In the genomic region with DNA sequence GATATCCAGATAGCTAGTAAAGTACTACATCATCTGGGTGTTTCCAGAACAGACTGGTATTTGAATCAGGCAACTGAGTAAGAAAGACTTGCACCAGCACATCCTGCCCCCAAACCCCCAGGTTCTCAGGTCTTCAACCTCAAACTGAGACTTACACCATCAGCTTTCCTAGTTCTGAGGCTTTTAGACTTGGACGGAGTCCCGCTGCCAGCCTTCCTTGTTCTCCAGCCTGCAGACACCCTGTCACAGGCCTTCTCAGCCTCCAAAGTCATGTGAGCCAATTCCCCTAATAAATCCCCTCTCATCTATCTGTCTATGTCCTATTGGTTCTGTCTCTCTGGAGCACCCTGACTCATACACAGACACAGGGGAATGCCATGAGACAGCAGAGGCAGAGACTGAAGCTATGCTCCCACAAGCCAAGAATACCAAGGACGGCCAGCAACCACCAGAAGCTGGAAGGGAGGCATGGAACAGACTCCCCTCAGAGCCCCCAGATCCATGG, we compare ENCODE assay signal across 13 cellular contexts. TPM values are rescaled to one million over a fixed set of nuclear protein-coding genes. Genes with fewer than 3 reads are reported as not detected.
A peak's percentile ranks its signal among the peaks of the same experiment; 100 is the strongest.
DNase-seq lines count a peak whose midpoint lies in the region; ATAC-seq, FAIRE-seq and TF ChIP-seq lines count a peak whose summit lies in the region.
"Had no signal": no experiment of that assay in that cellular context is flagged by ENCODE, and none has a peak within 500 bp of the region (broad histone marks: within the 10 kb centered on the region; RNA-seq: fewer than 3 reads in every experiment).

No MANE protein-coding gene starts in this region.

- SMC1A ChIA-PET in GM12878 (lab: Charles Lee; ENCODE audit: uncharacterized antibody, unreplicated experiment): interaction anchor here (0.5 to 20.1 kb wide), 8 partner anchors 8 to 252 kb away, joined by 3 to 275 read pairs (median 4); a partner anchor contains a TSS

- intact Hi-C loops in CD4-positive, alpha-beta T cell (cut with DNase I, micrococcal nuclease): no loop called here
- intact Hi-C loops in GM12878 (cut with micrococcal nuclease; ENCODE audit: unreplicated experiment) (loop anchor here (10.0 kb wide), 1 partner anchor 942 kb away; no protein-coding TSS in a partner anchor), MCF 10A (cut with micrococcal nuclease) (no loop called here)

- H3K4me1 ChIP-seq in GM12878 (ENCODE audit: control insufficient read depth, insufficient read depth, low read length): peaks cover 63% of the 10 kb centered on the region

- H3K79me2 ChIP-seq in GM12878 (ENCODE audit: control insufficient read depth, insufficient read depth, low read length): peaks cover 76% of the 10 kb centered on the region

- no peaks in the 10 kb centered on the region for H3K36me3 Mint-ChIP-seq in CD4-positive, alpha-beta T cell (ENCODE audit: low read depth)
- H3K36me3 Mint-ChIP-seq in MCF 10A (ENCODE audit: insufficient read depth, unreplicated experiment): no peaks in the 10 kb centered on the region
- H3K36me3 Mint-ChIP-seq: CD4-positive, CD25-positive, alpha-beta regulatory T cell had no signal

- H3K36me3 ChIP-seq in GM12878 (ENCODE audit: control insufficient read depth in 2 of 2, insufficient read depth in 2 of 2, low read length in 1 of 2): no peaks in the 10 kb centered on the region; a peak in 1 of 4 replicates

- no peaks in the 10 kb centered on the region for H3K27me3 ChIP-seq in CD4-positive, alpha-beta T cell (ENCODE audit: control insufficient read depth, insufficient read depth, low read length)
- H3K27me3 ChIP-seq in GM12878 (replicated peaks in 1 of 2; ENCODE audit: control insufficient read depth in 2 of 2, insufficient read depth in 2 of 2, low read length in 1 of 2): no peaks in the 10 kb centered on the region

- CTCF ChIA-PET in CD4-positive, alpha-beta T cell (lab: Charles Lee): no interaction called here
- CTCF ChIA-PET in GM12878 (lab: Yijun Ruan, JAX) (interaction anchor here (2.4 to 4.5 kb wide), 3 partner anchors 8 to 297 kb away, joined by 7 to 40 read pairs (median 22); a partner anchor contains a TSS), MCF 10A (lab: Yijun Ruan, JAX) (interaction anchor here (0.6 to 2.0 kb wide), 3 partner anchors 10 to 298 kb away, joined by 3 to 8 read pairs (median 4); no protein-coding TSS in a partner anchor)

- no peak for DNase-seq in CD4-positive, alpha-beta T cell
- no peak for DNase-seq in GM12878 (ENCODE audit: low read depth, low spot score)
- no peak for DNase-seq in NOMO-1 (lab: John Stamatoyannopoulos, UW; ENCODE audit: unreplicated experiment in 2 of 2)
- no peak for DNase-seq in MCF 10A (ENCODE audit: unreplicated experiment)
- DNase-seq in NCI-H526 (lab: John Stamatoyannopoulos, UW): no peak
- DNase-seq: activated gamma-delta T cell; CD4-positive, CD25-positive, alpha-beta regulatory T cell; H9; hypothalamus; NCI-H1417 had no signal

- H3K9ac ChIP-seq in GM12878 (ENCODE audit: control insufficient read depth, insufficient read depth, low read length): peak overlapping the region; percentile 33

- H3K4me2 ChIP-seq in GM12878 (ENCODE audit: control insufficient read depth, insufficient read depth): peak overlapping the region; percentile 49

- H2AFZ ChIP-seq in GM12878 (ENCODE audit: control insufficient read depth, low read depth, low read length): no peak overlapping the region

- H3K9me3 Mint-ChIP-seq in CD4-positive, alpha-beta T cell: no peaks in the 10 kb centered on the region
- H3K9me3 Mint-ChIP-seq in MCF 10A (ENCODE audit: unreplicated experiment): no peaks in the 10 kb centered on the region
- H3K9me3 Mint-ChIP-seq: H9 had no signal

- no peak for TF ChIP-seq CTCF in CD4-positive, alpha-beta T cell (IDR thresholded peaks at IDR 0.05)
- TF ChIP-seq CTCF in GM12878 (IDR thresholded peaks at IDR 0.05 in 2 of 3, conservative IDR thresholded peaks at IDR 0.05 in 1 of 3; ENCODE audit: control insufficient read depth in 2 of 3, extremely low read depth in 1 of 3, insufficient read depth in 1 of 3, low read depth in 3 of 3, low read length in 3 of 3) (no peak), MCF 10A (IDR thresholded peaks at IDR 0.05; ENCODE audit: unreplicated experiment) (no peak)

- TF ChIP-seq POLR2A in GM12878 (IDR thresholded peaks at IDR 0.05; ENCODE audit: low read depth, low read length): no peak; the same call in 1 of the 2 replicates

- H3K4me1 Mint-ChIP-seq in CD4-positive, alpha-beta T cell (ENCODE audit: low read depth): peaks cover 59% of the 10 kb centered on the region
- H3K4me1 Mint-ChIP-seq in MCF 10A (ENCODE audit: insufficient read depth, unreplicated experiment): peaks cover 2% of the 10 kb centered on the region

- no peak for TF ChIP-seq RAD21 in GM12878 (IDR thresholded peaks at IDR 0.05; ENCODE audit: insufficient read depth, low read depth, low read length)

- in situ Hi-C loops in GM12878 (cut with MboI): no loop called here

- POLR2A ChIA-PET in CD4-positive, alpha-beta T cell (lab: Charles Lee): no interaction called here
- POLR2A ChIA-PET in GM12878 (lab: Charles Lee): interaction anchor here (0.5 to 12.8 kb wide), 6 partner anchors 5 to 47 kb away, joined by 3 to 191 read pairs (median 50); a partner anchor contains a TSS
- POLR2A ChIA-PET in MCF 10A (lab: Yijun Ruan, JAX): no interaction called here

- H3K27ac ChIP-seq in CD4-positive, alpha-beta T cell (ENCODE audit: low read depth, low read length): no peak overlapping the region
- H3K27ac ChIP-seq in GM12878 (ENCODE audit: control insufficient read depth, insufficient read depth): peak overlapping the region; percentile 76

- no TSS peak for BruUV-seq in GM12878 (replicated peaks; lab: Mats Ljungman, UMichigan)
- BruUV-seq in MCF 10A (replicated peaks; lab: Mats Ljungman, UMichigan): no TSS peak

- H3K4me3 ChIP-seq in GM12878: peak overlapping the region; percentile 13; the same call in 1 of the 2 replicates

- peak overlapping the region; percentile 16 for H3K27ac Mint-ChIP-seq in CD4-positive, alpha-beta T cell
- no peak overlapping the region for H3K27ac Mint-ChIP-seq in MCF 10A (ENCODE audit: low read depth, unreplicated experiment)
- H3K27ac Mint-ChIP-seq: CD4-positive, CD25-positive, alpha-beta regulatory T cell had no signal

- FAIRE-seq in GM12878 (lab: Jason Lieb, UNC): no peak

- 63% methylated on average over 3 of the region's 3 CpGs for WGBS in GM12878 (ENCODE audit: insufficient coverage, insufficient replicate concordance, low lambda C conversion rate, missing lambda C conversion rate)

- no peak for ATAC-seq in CD4-positive, alpha-beta T cell (ENCODE audit: poor library complexity)
- peak; percentile 35 for ATAC-seq in GM19452 (IDR thresholded peaks at IDR 0.05; ENCODE audit: unreplicated experiment)
- ATAC-seq in HG03432 (IDR thresholded peaks at IDR 0.05; ENCODE audit: unreplicated experiment): peak; percentile 40
- peak; percentile 63 for ATAC-seq in GM12878
- ATAC-seq in GM21619 (IDR thresholded peaks at IDR 0.05; ENCODE audit: unreplicated experiment): no peak

- H4K20me1 ChIP-seq in GM12878 (ENCODE audit: control insufficient read depth, insufficient read depth): no peaks in the 10 kb centered on the region

- H3K27me3 Mint-ChIP-seq in CD4-positive, alpha-beta T cell: no peaks in the 10 kb centered on the region
- H3K27me3 Mint-ChIP-seq in MCF 10A (ENCODE audit: insufficient read depth, unreplicated experiment): no peaks in the 10 kb centered on the region

- no peaks in the 10 kb centered on the region for H3K9me3 ChIP-seq in CD4-positive, alpha-beta T cell (ENCODE audit: control insufficient read depth, low read length)
- H3K9me3 ChIP-seq in GM12878 (replicated peaks; ENCODE audit: control insufficient read depth, insufficient read depth, low read length): no peaks in the 10 kb centered on the region

- RAD21 ChIA-PET in GM12878 (lab: Charles Lee; ENCODE audit: unreplicated experiment): interaction anchor here (0.9 to 15.4 kb wide), 8 partner anchors 4 to 206 kb away, joined by 3 to 299 read pairs (median 4); a partner anchor contains a TSS

- no peak overlapping the region for H3K4me3 Mint-ChIP-seq in CD4-positive, alpha-beta T cell
- no peak overlapping the region for H3K4me3 Mint-ChIP-seq in MCF 10A (ENCODE audit: unreplicated experiment)
- H3K4me3 Mint-ChIP-seq: CD4-positive, CD25-positive, alpha-beta regulatory T cell; H9 had no signal

- no peak for TF ChIP-seq EP300 in GM12878 (IDR thresholded peaks at IDR 0.05; ENCODE audit: borderline replicate concordance in 1 of 2, control insufficient read depth in 1 of 2, low read depth in 2 of 2, low read length in 2 of 2)

TF ChIP-seq in GM12878, 131 proteins besides CTCF, POLR2A, EP300 and RAD21 (continues in another document):
- TF ChIP-seq GATAD2B (conservative IDR thresholded peaks at IDR 0.05; ENCODE audit: low read depth): 0 out of 2 replicates have a peak, but pooled peaks have one; percentile 23
- peak; percentile 20; the same call in 1 of the 2 replicates for TF ChIP-seq JUNB (IDR thresholded peaks at IDR 0.05)
- 0 out of 2 replicates have a peak, but pooled peaks have one; percentile 45 for TF ChIP-seq NBN (IDR thresholded peaks at IDR 0.05)
- no peak for TF ChIP-seq POLR2AphosphoS2 (IDR thresholded peaks at IDR 0.05; ENCODE audit: low read depth, low read length)
- peak; percentile 58; the same call in 1 of the 2 replicates for TF ChIP-seq NFIC (IDR thresholded peaks at IDR 0.05; ENCODE audit: low read depth, low read length)
- TF ChIP-seq IKZF1 (conservative IDR thresholded peaks at IDR 0.05): peak; percentile 51; the same call in 1 of the 2 replicates
- no peak; the same call in 1 of the 2 replicates for TF ChIP-seq ZBED1 (IDR thresholded peaks at IDR 0.05; ENCODE audit: borderline replicate concordance)
- no peak for TF ChIP-seq ZNF622 (IDR thresholded peaks at IDR 0.05)

RNA-seq across cellular contexts. Expression of a gene that starts 10.9 kb away (rescaled TPM):
- total RNA-seq in CD4-positive, alpha-beta T cell: under 1 TPM in 1 of 2 experiments, not detected in 1; 0.30 TPM
- total RNA-seq in GM12878 (2013; cell fraction: nucleolus; rRNA removed): 20.0 and 25.0 TPM in 2 replicates
- total RNA-seq in GM12878 (2014; rRNA removed) (27.9 and 29.6 TPM in 2 replicates), GM12878 (2014; rRNA removed; fragmentation: Illumina TruSeq; extraction: Trizol) (23.6 and 24.4 TPM in 2 replicates), GM12878 (2021) (24.8 and 26.1 TPM in 2 replicates), MCF 10A (2022) (8.5 and 10.0 TPM in 2 replicates)
- polyA plus RNA-seq in GM12878 (2011; ENCODE audit: low read depth): 31.0 TPM
- polyA plus RNA-seq in GM12878 (2011; rRNA removed) (56.8 and 59.9 TPM in 2 replicates), GM12878 (2014; fragmentation: Illumina TruSeq; extraction: Trizol) (18.7 and 25.9 TPM in 2 replicates), GM12878 (2014; fragmentation: Nextera tagmentation; extraction: Ambion mirVana) (1 to 10 TPM; 3.6 to 8.1 TPM), GM12878 (2014; rRNA removed) (31.4 and 40.3 TPM in 2 replicates), GM12878 (2016; fragmentation: Nextera tagmentation; extraction: Ambion mirVana) (10 to 100 TPM; 36.4 to 41.8 TPM)
- 53.5 and 81.3 TPM in 2 replicates for polyA plus RNA-seq in GM12878 (2011; cell fraction: cytosol; rRNA removed)
- polyA plus RNA-seq in GM12878 (2011; cell fraction: nucleus; rRNA removed): 42.5 and 56.3 TPM in 2 replicates
- polyA plus RNA-seq in GM12878 (2012): 44.7 and 48.4 TPM in 2 replicates
- polyA minus RNA-seq in GM12878 (2011; rRNA and poly(A)+ RNA removed): 14.8 and 28.9 TPM in 2 replicates
- polyA minus RNA-seq in GM12878 (2011; cell fraction: cytosol; rRNA and poly(A)+ RNA removed): 8.0 and 15.2 TPM in 2 replicates
- 8.9 and 11.4 TPM in 2 replicates for polyA minus RNA-seq in GM12878 (2011; cell fraction: nucleus; rRNA and poly(A)+ RNA removed)

Comparison
In these comparisons a context has a peak if more than half of its experiments do, and no peak if none do; other contexts are left out.
1. ATAC-seq: peak in GM19452 (single experiment), HG03432 (single experiment) and GM12878 (single experiment); none in CD4-positive, alpha-beta T cell (single experiment) and GM21619 (single experiment).